Comparison of ENCODE assay signal across 8 cellular contexts in genomic region chr4:6332042-6332668, GRCh38.
DNase-seq lines count a peak whose midpoint lies in the region; ATAC-seq, FAIRE-seq and TF ChIP-seq lines count a peak whose summit lies in the region.

No MANE protein-coding gene starts in this region.

- no peaks in the 10 kb centered on the region for H3K79me2 ChIP-seq in KMS-11 (ENCODE audit: insufficient read depth, low read depth)

- H3K4me3 Mint-ChIP-seq in naive thymus-derived CD4-positive, alpha-beta T cell, result no peak overlapping the region

- H3K27ac ChIP-seq in KMS-11, result no peak overlapping the region
- H3K27ac ChIP-seq in naive thymus-derived CD4-positive, alpha-beta T cell (ENCODE audit: low read depth, low read length), result no peak overlapping the region

- H3K4me1 Mint-ChIP-seq in naive thymus-derived CD4-positive, alpha-beta T cell, result peaks cover 0 to 6% (median 2%) of the 10 kb centered on the region in 7 donors

- TF ChIP-seq CTCF in KMS-11 (conservative IDR thresholded peaks at IDR 0.05; ENCODE audit: low read depth, low read length) (peak; percentile 74), bronchial epithelial cell (IDR thresholded peaks at IDR 0.05; ENCODE audit: insufficient read depth, low read length, severe bottlenecking) (peak; percentile 83)

- FAIRE-seq in bronchial epithelial cell (lab: Jason Lieb, UNC), result no peak

- H3K9ac ChIP-seq in KMS-11, result no peak overlapping the region

- peaks cover 15 to 36% (median 24%) of the 10 kb centered on the region in 5 donors for H3K27me3 Mint-ChIP-seq in naive thymus-derived CD4-positive, alpha-beta T cell

- H3K4me1 ChIP-seq in KMS-11 (ENCODE audit: low read depth, poor library complexity, severe bottlenecking), result no peaks in the 10 kb centered on the region
- H3K4me1 ChIP-seq in naive thymus-derived CD4-positive, alpha-beta T cell (ENCODE audit: control insufficient read depth in 2 of 2, insufficient read depth in 2 of 2, low read length in 2 of 2), result no peaks in the 10 kb centered on the region

- H2AFZ ChIP-seq in KMS-11 (ENCODE audit: low read depth), result no peak overlapping the region

- intact Hi-C loops in naive thymus-derived CD4-positive, alpha-beta T cell (cut with micrococcal nuclease), result loop anchor here (5.0 to 10.0 kb wide), 2 partner anchors 213 to 540 kb away; no protein-coding TSS in a partner anchor

- H3K4me2 ChIP-seq in KMS-11, result no peak overlapping the region

- CTCF ChIA-PET in naive thymus-derived CD4-positive, alpha-beta T cell (lab: Charles Lee), result interaction anchor here (8.9 kb wide), 1 partner anchor 81 kb away, joined by 109 read pairs; no protein-coding TSS in a partner anchor

- POLR2A ChIA-PET in naive thymus-derived CD4-positive, alpha-beta T cell (lab: Charles Lee), result interaction anchor here (0.5 kb wide), 1 partner anchor 172 kb away, joined by 3 read pairs; no protein-coding TSS in a partner anchor

- H3K9me3 ChIP-seq in naive thymus-derived CD4-positive, alpha-beta T cell (ENCODE audit: control insufficient read depth in 2 of 3, low read length in 3 of 3), result peaks cover 0 to 11% (median 0%) of the 10 kb centered on the region in 3 experiments

- H3K27ac Mint-ChIP-seq in naive thymus-derived CD4-positive, alpha-beta T cell, result no peak overlapping the region

- H3K27me3 ChIP-seq in KMS-11 (ENCODE audit: insufficient read depth, low read depth) (peaks cover 14% of the 10 kb centered on the region; the same call in 1 of the 2 replicates), bronchial epithelial cell (ENCODE audit: control insufficient read depth, insufficient read depth, low read length) (no peaks in the 10 kb centered on the region)
- peaks cover 0 to 3% of the 10 kb centered on the region in 2 donors for H3K27me3 ChIP-seq in naive thymus-derived CD4-positive, alpha-beta T cell (ENCODE audit: control insufficient read depth in 2 of 2, insufficient read depth in 2 of 2, low read length in 2 of 2)

- H3K36me3 Mint-ChIP-seq in naive thymus-derived CD4-positive, alpha-beta T cell, result no peaks in the 10 kb centered on the region

- no peaks in the 10 kb centered on the region for H4K20me1 ChIP-seq in KMS-11 (ENCODE audit: insufficient read depth)

- DNase-seq in NCI-H1092 treated with DMSO at 0.1 percent for 48 hours (lab: John Stamatoyannopoulos, UW) (peak; percentile 43), NCI-H1092 (lab: John Stamatoyannopoulos, UW) (no peak), bronchial epithelial cell (ENCODE audit: low read depth) (no peak), medulla oblongata (ENCODE audit: extremely low spot score) (peak; percentile 24)
- DNase-seq in effector CD4-positive, alpha-beta T cell, result no peak
- DNase-seq in naive thymus-derived CD4-positive, alpha-beta T cell, result no peak

- peaks cover 0 to 29% (median 0%) of the 10 kb centered on the region in 11 donors for H3K9me3 Mint-ChIP-seq in naive thymus-derived CD4-positive, alpha-beta T cell

- H3K4me3 ChIP-seq in KMS-11 (IDR thresholded peaks at IDR 0.05; ENCODE audit: insufficient read depth, low read depth, low read length) (no peak overlapping the region), bronchial epithelial cell (ENCODE audit: low read depth, low read length) (no peak overlapping the region)
- no peak overlapping the region for H3K4me3 ChIP-seq in naive thymus-derived CD4-positive, alpha-beta T cell (ENCODE audit: low read length)

- H3K36me3 ChIP-seq in KMS-11 (ENCODE audit: insufficient read depth) (no peaks in the 10 kb centered on the region), bronchial epithelial cell (ENCODE audit: control insufficient read depth, insufficient read depth, low read length) (no peaks in the 10 kb centered on the region)
- H3K36me3 ChIP-seq in naive thymus-derived CD4-positive, alpha-beta T cell (ENCODE audit: control insufficient read depth in 2 of 3, insufficient read depth in 3 of 3, low read length in 3 of 3), result no peaks in the 10 kb centered on the region

- no peak for ATAC-seq in naive thymus-derived CD4-positive, alpha-beta T cell
- ATAC-seq in GM18858 (IDR thresholded peaks at IDR 0.05; ENCODE audit: unreplicated experiment), result no peak

Comparison
In these comparisons a context has a peak if more than half of its experiments do, and no peak if none do; other contexts are left out.
1. DNase-seq: peak in NCI-H1092 treated with DMSO at 0.1 percent for 48 hours (single experiment) and medulla oblongata (single experiment); none in NCI-H1092 (single experiment), bronchial epithelial cell (single experiment), effector CD4-positive, alpha-beta T cell (single experiment) and naive thymus-derived CD4-positive, alpha-beta T cell (0 of 9).